In genomic region chr12:6340745-6341438, GRCh38 we compare ENCODE assay signal across 6 cellular contexts. TPM values are rescaled to one million over a fixed set of nuclear protein-coding genes. Genes with fewer than 3 reads are reported as not detected.
DNase-seq lines count a peak whose midpoint lies in the region; ATAC-seq and TF ChIP-seq lines count a peak whose summit lies in the region.

No MANE protein-coding gene starts in this region.

- peak overlapping the region; percentile 90 for H3K27ac ChIP-seq in substantia nigra (ENCODE audit: low read depth, low read length, poor library complexity, severe bottlenecking)

- no peak for TF ChIP-seq CTCF in fibroblast of villous mesenchyme (IDR thresholded peaks at IDR 0.05; ENCODE audit: insufficient read depth, low read depth, low read length)

- ATAC-seq in stimulated activated naive CD8-positive, alpha-beta T cell treated with anti-CD3 and anti-CD28 coated beads, Interleukin-15, Interleukin-2, amounts not matched to agents 100 U/mL and 50 U/mL, for 24 hours: no peak

- DNase-seq in MV-4-11 (lab: John Stamatoyannopoulos, UW) (peak; percentile 61), fibroblast of villous mesenchyme (ENCODE audit: low read depth) (no peak), substantia nigra (lab: John Stamatoyannopoulos, UW) (peak in 1 of 49 donors; percentile 30), NK-92 (lab: John Stamatoyannopoulos, UW; ENCODE audit: unreplicated experiment) (no peak), NCI-H2107 (lab: John Stamatoyannopoulos, UW) (no peak)
- no peak for DNase-seq in stimulated activated naive CD8-positive, alpha-beta T cell treated with anti-CD3 and anti-CD28 coated beads, Interleukin-15, Interleukin-2, amounts not matched to agents 100 U/mL and 50 U/mL, for 24 hours

- peak overlapping the region; percentile 94 for H3K4me3 ChIP-seq in fibroblast of villous mesenchyme (ENCODE audit: low read depth, low read length)

RNA-seq across cellular contexts. Expression of gene TNFRSF1A, which starts 1.0 kb away (rescaled TPM):
- total RNA-seq in fibroblast of villous mesenchyme: 125 and 174 TPM in 2 replicates

RNA-seq across cellular contexts. Expression of gene PLEKHG6, which starts 30.4 kb away (rescaled TPM):
- under 0.01 TPM in 1 of 2 replicates, not detected in the other for total RNA-seq in fibroblast of villous mesenchyme

RNA-seq across cellular contexts. Expression of gene SCNN1A, which starts 34.5 kb away (rescaled TPM):
- under 0.01 and 0.32 TPM in 2 replicates for total RNA-seq in fibroblast of villous mesenchyme

RNA-seq across cellular contexts. Expression of gene LTBR, which starts 43.1 kb away (rescaled TPM):
- 61.3 and 69.6 TPM in 2 replicates for total RNA-seq in fibroblast of villous mesenchyme
